ENCODE assay signal across 14 cellular contexts in the genomic region with DNA sequence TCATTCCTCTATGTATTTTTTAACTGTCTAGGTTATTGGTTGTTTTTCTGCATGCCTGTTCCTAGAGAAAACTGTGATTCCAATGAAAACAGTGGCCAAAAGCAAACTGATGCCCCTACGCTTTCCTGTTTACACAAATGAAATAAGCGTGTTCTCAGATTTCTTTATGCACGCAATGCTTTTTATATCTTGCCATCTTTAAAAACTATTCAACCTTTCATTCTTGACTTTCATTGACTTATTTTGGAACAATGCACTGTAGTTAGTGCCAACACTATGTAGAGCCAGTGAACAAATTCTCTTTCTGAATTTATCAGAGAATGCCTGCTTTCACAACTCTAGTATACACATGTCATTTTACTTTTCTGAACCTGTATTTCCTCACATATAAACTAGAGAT.
"Had no signal": no experiment of that assay in that cellular context is flagged by ENCODE, and none has a peak within 500 bp of the region (broad histone marks: within the 10 kb centered on the region; RNA-seq: fewer than 3 reads in every experiment).

No MANE protein-coding gene starts in this region.

- H3K4me1 ChIP-seq: parathyroid adenoma had no signal

- ATAC-seq: activated T-cell treated with anti-CD3 and anti-CD28 coated beads, Interleukin-2, amount 50 U/mL, for 72 hours had no signal

- H3K4me3 ChIP-seq: lung, stomach had no signal

- H3K36me3 ChIP-seq: stomach had no signal

- H3K27ac ChIP-seq: parathyroid adenoma had no signal

- DNase-seq: activated B cell treated with CpG ODN at 0.5 μM for 24 hours; activated CD4-positive, alpha-beta T cell treated with anti-CD3 and anti-CD28 coated beads, Interleukin-2, amount 10 ng/mL, durations not matched to agents 24 days and 14 days; activated CD8-positive, alpha-beta memory T cell treated with anti-CD3 and anti-CD28 coated beads, Interleukin-2, amount 50 U/mL, for 48 hours; activated gamma-delta T cell treated with Interleukin-2 at 50 U/mL for 16 hours; activated T-cell treated with anti-CD3 and anti-CD28 coated beads, Interleukin-2, amount 50 U/mL, for 72 hours; amniotic stem cell; central memory CD4-positive, alpha-beta T cell; effector memory CD4-positive, alpha-beta T cell; midbrain; stimulated activated CD4-positive, alpha-beta T cell treated with anti-CD3 and anti-CD28 coated beads, Interleukin-1b, Interleukin-23, amount 100 ng/mL, for 48 hours; stomach; T-helper 2 cell had no signal

- H3K9me3 ChIP-seq: stomach had no signal
